ENCODE assay signal across 8 cellular contexts in genomic region chr9:4762889-4763521, GRCh38. TPM values are rescaled to one million over a fixed set of nuclear protein-coding genes. Genes with fewer than 3 reads are reported as not detected.
A peak's percentile ranks its signal among the peaks of the same experiment; 100 is the strongest.
DNase-seq lines count a peak whose midpoint lies in the region; ATAC-seq and TF ChIP-seq lines count a peak whose summit lies in the region.

No MANE protein-coding gene starts in this region.

- no peaks in the 10 kb centered on the region for H3K9me3 ChIP-seq in iPS-18a (ENCODE audit: control insufficient read depth, low read depth, low read length)
- H3K9me3 ChIP-seq in spleen = no peaks in the 10 kb centered on the region

- peak overlapping the region; percentile 10 to 65 for H3K27ac Mint-ChIP-seq in activated naive CD4-positive, alpha-beta T cell treated with anti-CD3 and anti-CD28 coated beads, Interleukin-2, amount 50 U/mL, for 72 hours

- H3K9me3 Mint-ChIP-seq in activated naive CD4-positive, alpha-beta T cell treated with anti-CD3 and anti-CD28 coated beads, Interleukin-2, amount 50 U/mL, for 72 hours = no peaks in the 10 kb centered on the region

- H3K27ac ChIP-seq in iPS-18a (ENCODE audit: low read length) (no peak overlapping the region), spleen (peak overlapping the region in 7 of 8 donors; percentile 73 to 94 (median 86))

- peak in 1 of 11 experiments; percentile 20 for TF ChIP-seq CTCF in spleen (IDR thresholded peaks at IDR 0.05 in 8 of 11, conservative IDR thresholded peaks at IDR 0.05 in 3 of 11)

- intact Hi-C loops in spleen (cut with DNase I; ENCODE audit: low total_unique reads) = loop anchor here (5.0 to 10.0 kb wide), 4 partner anchors 34 to 842 kb away; partner anchors contain the start of gene JAK2

- H3K4me3 ChIP-seq in iPS-18a (ENCODE audit: low read length) (peak overlapping the region; percentile 24), spleen (peak overlapping the region in 7 of 8 donors; percentile 12 to 58 (median 25))

- no peaks in the 10 kb centered on the region for H3K27me3 ChIP-seq in iPS-18a (ENCODE audit: control insufficient read depth, insufficient read depth, low read length)
- H3K27me3 ChIP-seq in spleen (replicated peaks in 1 of 7) = no peaks in the 10 kb centered on the region

- peaks cover 8% of the 10 kb centered on the region for H3K4me1 ChIP-seq in iPS-18a (ENCODE audit: control insufficient read depth, low read depth, low read length)
- H3K4me1 ChIP-seq in spleen = peaks cover 7 to 53% (median 34%) of the 10 kb centered on the region in 6 donors

- H3K36me3 ChIP-seq in iPS-18a (ENCODE audit: control insufficient read depth, low read depth, low read length) = no peaks in the 10 kb centered on the region
- H3K36me3 ChIP-seq in spleen = no peaks in the 10 kb centered on the region

- no peak for TF ChIP-seq POLR2A in spleen (IDR thresholded peaks at IDR 0.05)

- no peak overlapping the region for H3K9ac ChIP-seq in iPS-18a (ENCODE audit: low read length)

- peak; percentile 32 to 58 for ATAC-seq in activated naive CD4-positive, alpha-beta T cell treated with anti-CD3 and anti-CD28 coated beads, Interleukin-2, amount 50 U/mL, for 72 hours

- DNase-seq in NCI-H146 (lab: John Stamatoyannopoulos, UW) = peak; percentile 57
- no peak for DNase-seq in NCI-H146 treated with DMSO at 0.1 percent for 48 hours (lab: John Stamatoyannopoulos, UW; ENCODE audit: unreplicated experiment)
- DNase-seq in HT1080 (ENCODE audit: low read depth) = peak; percentile 38
- DNase-seq in activated naive CD4-positive, alpha-beta T cell treated with anti-CD3 and anti-CD28 coated beads, Interleukin-2, amount 50 U/mL, for 72 hours (ENCODE audit: low spot score in 2 of 2) = no peak
- peak; percentile 86 for DNase-seq in spleen
- no peak for DNase-seq in GM19240 (ENCODE audit: insufficient read length, low spot score)
- no peak for DNase-seq in stimulated activated CD4-positive, alpha-beta T cell treated with anti-CD3 and anti-CD28 coated beads, Interleukin-4, amount 100 ng/mL, for 4 hours

- 11 to 27% (median 14%) methylated on average over 13 to 14 of the region's 14 CpGs for WGBS in spleen, 5 donors

- H3K36me3 Mint-ChIP-seq in activated naive CD4-positive, alpha-beta T cell treated with anti-CD3 and anti-CD28 coated beads, Interleukin-2, amount 50 U/mL, for 72 hours = no peaks in the 10 kb centered on the region

RNA-seq across cellular contexts. Expression of gene AK3, which starts 22.0 kb away (rescaled TPM):
- total RNA-seq in HT1080 (2014; rRNA removed; shearing (Covaris generic)) = 55.9 and 88.8 TPM in 2 replicates
- polyA plus RNA-seq in HT1080 (2015; cell fraction: cytosol; rRNA removed) = 39.9 and 50.4 TPM in 2 replicates
- polyA plus RNA-seq in HT1080 (2015; cell fraction: nucleus; rRNA removed) = 24.0 and 24.3 TPM in 2 replicates
- 10 to 100 TPM; 37.5 to 44.9 TPM for total RNA-seq in activated naive CD4-positive, alpha-beta T cell treated with anti-CD3 and anti-CD28 coated beads, Interleukin-2, amount 50 U/mL, for 72 hours
- total RNA-seq in spleen = 10 to 100 TPM; 28.1 to 65.3 (median 51.3) TPM
- 10 to 100 TPM; 21.3 to 34.3 (median 25.9) TPM for polyA plus RNA-seq in spleen

RNA-seq across cellular contexts. Expression of gene RCL1, which starts 29.7 kb away (rescaled TPM):
- 31.6 and 34.7 TPM in 2 replicates for total RNA-seq in HT1080 (2014; rRNA removed; shearing (Covaris generic))
- 34.6 and 44.2 TPM in 2 replicates for polyA plus RNA-seq in HT1080 (2015; cell fraction: cytosol; rRNA removed)
- 39.5 and 44.6 TPM in 2 replicates for polyA plus RNA-seq in HT1080 (2015; cell fraction: nucleus; rRNA removed)
- 10 to 100 TPM; 18.2 to 32.0 TPM for total RNA-seq in activated naive CD4-positive, alpha-beta T cell treated with anti-CD3 and anti-CD28 coated beads, Interleukin-2, amount 50 U/mL, for 72 hours
- total RNA-seq in spleen = 10 to 100 TPM; 16.8 to 29.4 (median 23.3) TPM
- polyA plus RNA-seq in spleen = 10 to 100 TPM; 11.8 to 15.3 (median 12.2) TPM

Comparison
In these comparisons a context has a peak if more than half of its experiments do, and no peak if none do; other contexts are left out.
1. DNase-seq: peak in NCI-H146 (single experiment), HT1080 (single experiment) and spleen (single experiment); none in NCI-H146 treated with DMSO at 0.1 percent for 48 hours (single experiment), activated naive CD4-positive, alpha-beta T cell treated with anti-CD3 and anti-CD28 coated beads, Interleukin-2, amount 50 U/mL, for 72 hours (0 of 2), GM19240 (single experiment) and stimulated activated CD4-positive, alpha-beta T cell treated with anti-CD3 and anti-CD28 coated beads, Interleukin-4, amount 100 ng/mL, for 4 hours (0 of 2).